Comparison of ENCODE assay signal across 26 cellular contexts in genomic region chr5:170055606-170056005, GRCh38. TPM values are rescaled to one million over a fixed set of nuclear protein-coding genes. Genes with fewer than 3 reads are reported as not detected.
"Had no signal": no experiment of that assay in that cellular context is flagged by ENCODE, and none has a peak within 500 bp of the region (broad histone marks: within the 10 kb centered on the region; RNA-seq: fewer than 3 reads in every experiment).

No MANE protein-coding gene starts in this region.

- H3K4me3 Mint-ChIP-seq: IgD-negative memory B cell had no signal

- H3K9me3 Mint-ChIP-seq: IgD-negative memory B cell had no signal

- H3K27me3 Mint-ChIP-seq: IgD-negative memory B cell had no signal

- H3K9me3 ChIP-seq: SJSA1 had no signal

- H3K4me1 Mint-ChIP-seq: IgD-negative memory B cell had no signal

- H3K4me3 ChIP-seq: SJSA1, SK-N-MC had no signal

- H3K27ac ChIP-seq: HL-60, SJSA1, SK-N-MC had no signal

- FAIRE-seq: HTR-8/SVneo, RCC 7860 had no signal

- H3K36me3 ChIP-seq: SJSA1 had no signal

- H3K4me1 ChIP-seq: SJSA1 had no signal

- DNase-seq: KBM-7, MV-4-11, NCI-H1048, NCI-H1105, NCI-H1417, NCI-H1436 treated with DMSO at 0.1 percent for 48 hours, NCI-H1694, NCI-H187 treated with DMSO at 0.1 percent for 48 hours, NCI-H2029 treated with DMSO at 0.1 percent for 48 hours, NCI-H2171 treated with DMSO at 0.1 percent for 48 hours, NCI-H446, NCI-H510A, NCI-H524 treated with DMSO at 0.1 percent for 48 hours, NCI-H69, NCI-H774, Right ventricle myocardium superior, RPMI8226, SIG-M5 had no signal

- H3K27ac Mint-ChIP-seq: IgD-negative memory B cell had no signal

RNA-seq across cellular contexts. Expression of gene FOXI1, which starts 50.1 kb away (rescaled TPM):
- total RNA-seq: LHCN-M2, MCF 10A, Right ventricle myocardium superior, SJSA1 had no signal
- polyA plus RNA-seq: IgD-negative memory B cell had no signal
